ENCODE assay signal across 9 cellular contexts in genomic region chr5:139295692-139296091, GRCh38. TPM values are rescaled to one million over a fixed set of nuclear protein-coding genes. Genes with fewer than 3 reads are reported as not detected.
DNase-seq lines count a peak whose midpoint lies in the region; ATAC-seq, FAIRE-seq and TF ChIP-seq lines count a peak whose summit lies in the region.
"Had no signal": no experiment of that assay in that cellular context is flagged by ENCODE, and none has a peak within 500 bp of the region (broad histone marks: within the 10 kb centered on the region; RNA-seq: fewer than 3 reads in every experiment).

No MANE protein-coding gene starts in this region.

- H3K9ac ChIP-seq in HepG2 (ENCODE audit: insufficient read depth, low read depth, low read length): peak overlapping the region; percentile 99

- H3K36me3 ChIP-seq in HepG2 (replicated peaks in 1 of 2; ENCODE audit: control insufficient read depth in 1 of 2, insufficient read depth in 2 of 2, low read length in 2 of 2): peaks cover 0 to 1% of the 10 kb centered on the region in 2 experiments; a peak in 1 of 5 replicates
- no peaks in the 10 kb centered on the region for H3K36me3 ChIP-seq in upper lobe of left lung

- H3K79me2 ChIP-seq in HepG2 (ENCODE audit: insufficient read depth, low read length): peaks cover 76% of the 10 kb centered on the region

- peak overlapping the region; percentile 92 to 99 (median 97) for H3K4me3 ChIP-seq in HepG2 (replicated peaks in 1 of 3; ENCODE audit: insufficient read depth in 1 of 3, low read depth in 2 of 3, low read length in 3 of 3)
- peak overlapping the region in 3 of 4 donors; percentile 62 to 94 (median 82) for H3K4me3 ChIP-seq in upper lobe of left lung

- in situ Hi-C loops in HepG2 (cut with HindIII; ENCODE audit: extremely low pct_ligation_motif_present, low pct_unique_long_range_greater_than_20kb): no loop called here

- FAIRE-seq in HepG2 (lab: Jason Lieb, UNC): no peak

- H3K27me3 Mint-ChIP-seq in activated naive CD4-positive, alpha-beta T cell treated with anti-CD3 and anti-CD28 coated beads, Interleukin-2, amount 50 U/mL, for 24 hours: no peaks in the 10 kb centered on the region

- TF ChIP-seq RAD21 in HepG2 (CRISPR knock-in tag; IDR thresholded peaks at IDR 0.05): no peak

- peak overlapping the region; percentile 95 for H3K4me3 Mint-ChIP-seq in activated naive CD4-positive, alpha-beta T cell treated with anti-CD3 and anti-CD28 coated beads, Interleukin-2, amount 50 U/mL, for 24 hours

- no peak for TF ChIP-seq POLR2A in HepG2 (IDR thresholded peaks at IDR 0.05; ENCODE audit: insufficient read depth in 1 of 2, low read depth in 2 of 2, low read length in 2 of 2)
- no peak for TF ChIP-seq POLR2A in upper lobe of left lung (IDR thresholded peaks at IDR 0.05)

- H2AFZ ChIP-seq in HepG2 (ENCODE audit: low read length): no peak overlapping the region

- WGBS in HepG2 (ENCODE audit: low lambda C conversion rate): 13% methylated on average over 12 of the region's 12 CpGs
- WGBS in upper lobe of left lung, 2 donors: 41 to 50% methylated on average over 12 of the region's 12 CpGs

- intact Hi-C loops in HepG2 (cut with micrococcal nuclease; ENCODE audit: unreplicated experiment): loop anchor here (1.0 kb wide), 1 partner anchor 46 kb away; the partner anchor contains the start of gene PAIP2

- no peak for DNase-seq in activated naive CD4-positive, alpha-beta T cell treated with anti-CD3 and anti-CD28 coated beads, Interleukin-2, amount 50 U/mL, for 16 hours
- no peak for DNase-seq in HepG2 (ENCODE audit: low spot score)
- DNase-seq in upper lobe of left lung: no peak
- DNase-seq: stimulated activated CD4-positive, alpha-beta T cell treated with anti-CD3 and anti-CD28 coated beads, Interleukin-4, amount 100 ng/mL, for 1 hour had no signal

- H3K27ac Mint-ChIP-seq in activated naive CD4-positive, alpha-beta T cell treated with anti-CD3 and anti-CD28 coated beads, Interleukin-2, amount 50 U/mL, for 24 hours: peak overlapping the region; percentile 61

- no peaks in the 10 kb centered on the region for H3K9me3 ChIP-seq in HepG2 (ENCODE audit: low read length)
- no peaks in the 10 kb centered on the region for H3K9me3 ChIP-seq in upper lobe of left lung

- H4K20me1 ChIP-seq in HepG2 (ENCODE audit: insufficient read depth, low read length): peaks cover 64% of the 10 kb centered on the region

- no peak for TF ChIP-seq CTCF in HepG2 (CRISPR knock-in tag; IDR thresholded peaks at IDR 0.05)
- no peak for TF ChIP-seq CTCF in upper lobe of left lung (IDR thresholded peaks at IDR 0.05)

- H3K4me1 Mint-ChIP-seq in activated naive CD4-positive, alpha-beta T cell treated with anti-CD3 and anti-CD28 coated beads, Interleukin-2, amount 50 U/mL, for 24 hours: peaks cover 59% of the 10 kb centered on the region

- H3K9me3 Mint-ChIP-seq in activated naive CD4-positive, alpha-beta T cell treated with anti-CD3 and anti-CD28 coated beads, Interleukin-2, amount 50 U/mL, for 24 hours: no peaks in the 10 kb centered on the region

- CTCF ChIA-PET in HepG2 (lab: Yijun Ruan, JAX; ENCODE audit: low intra/inter-chr PET ratio, low total read pairs): no interaction called here

- POLR2A ChIA-PET in HepG2 (lab: Yijun Ruan, JAX): interaction anchor here (1.1 kb wide), 1 partner anchor 46 kb away, joined by 5 read pairs; the partner anchor contains the start of gene PAIP2

- peaks cover 52% of the 10 kb centered on the region for H3K4me1 ChIP-seq in HepG2 (ENCODE audit: insufficient read depth, low read length)
- peaks cover 53 to 65% (median 59%) of the 10 kb centered on the region in 4 donors for H3K4me1 ChIP-seq in upper lobe of left lung

- TF ChIP-seq EP300 in HepG2 (IDR thresholded peaks at IDR 0.05; ENCODE audit: low read depth in 2 of 2, low read length in 2 of 2): no peak
- TF ChIP-seq EP300 in HepG2 (CRISPR knock-in tag; IDR thresholded peaks at IDR 0.05; ENCODE audit: borderline replicate concordance): no peak
- no peak for TF ChIP-seq EP300 in upper lobe of left lung (IDR thresholded peaks at IDR 0.05)

- no peaks in the 10 kb centered on the region; a peak in 1 of 5 replicates for H3K27me3 ChIP-seq in HepG2 (ENCODE audit: control insufficient read depth in 1 of 2, insufficient read depth in 2 of 2, low read length in 2 of 2)
- H3K27me3 ChIP-seq in upper lobe of left lung: no peaks in the 10 kb centered on the region

- H3K27ac ChIP-seq in angular gyrus (ENCODE audit: low read depth, low read length): peak overlapping the region; percentile 99
- H3K27ac ChIP-seq in HepG2 (ENCODE audit: extremely low read length, insufficient read depth, low read length): peak overlapping the region; percentile 97
- peak overlapping the region in 3 of 4 donors; percentile 98 to 100 (median 100) for H3K27ac ChIP-seq in upper lobe of left lung

- H3K4me2 ChIP-seq in HepG2 (ENCODE audit: low read depth, low read length): peak overlapping the region; percentile 93

- ATAC-seq in HepG2 (no peak), upper lobe of left lung (ENCODE audit: low FRiP score in 2 of 2) (no peak), GM19463 (IDR thresholded peaks at IDR 0.05; ENCODE audit: unreplicated experiment) (no peak), GM18517 (IDR thresholded peaks at IDR 0.05; ENCODE audit: unreplicated experiment) (no peak), GM19324 (IDR thresholded peaks at IDR 0.05; ENCODE audit: low FRiP score, unreplicated experiment) (no peak)

- no TSS peak for BruUV-seq in HepG2 (replicated peaks; lab: Mats Ljungman, UMichigan)

- H3K36me3 Mint-ChIP-seq in activated naive CD4-positive, alpha-beta T cell treated with anti-CD3 and anti-CD28 coated beads, Interleukin-2, amount 50 U/mL, for 24 hours: peaks cover 16% of the 10 kb centered on the region

TF ChIP-seq in HepG2, 621 proteins besides CTCF, POLR2A, EP300 and RAD21 (continues in another document):
- TF ChIP-seq HDAC6 (IDR thresholded peaks at IDR 0.05; ENCODE audit: low read depth, low read length): no peak
- TF ChIP-seq ZSCAN30 (CRISPR knock-in tag; IDR thresholded peaks at IDR 0.05): no peak
- no peak for TF ChIP-seq NFKBIZ (CRISPR knock-in tag; IDR thresholded peaks at IDR 0.05)
- TF ChIP-seq TBL1XR1 (IDR thresholded peaks at IDR 0.05; ENCODE audit: borderline replicate concordance, low read length, partially characterized antibody): no peak
- TF ChIP-seq ZNF792 (CRISPR knock-in tag; IDR thresholded peaks at IDR 0.05): no peak

RNA-seq across cellular contexts. Expression of gene MATR3, which starts 2.2 kb away (rescaled TPM):
- total RNA-seq in HepG2 (2016; rRNA removed; fragmentation: Illumina TruSeq; extraction: Trizol) (341 and 484 TPM in 2 replicates), upper lobe of left lung (100 to 1,000 TPM; 125 to 264 (median 158) TPM)
- 17.2 and 21.9 TPM in 2 replicates for total RNA-seq in HepG2 (2016; cell fraction: cytosol; rRNA removed; fragmentation: Illumina TruSeq; extraction: Trizol; ENCODE audit: low read depth)
- 343 and 482 TPM in 2 replicates for total RNA-seq in HepG2 (2016; cell fraction: insoluble cytoplasmic fraction; rRNA removed; fragmentation: Illumina TruSeq; extraction: Trizol)
- 53.9 and 61.4 TPM in 2 replicates for total RNA-seq in HepG2 (2016; cell fraction: membrane; rRNA removed; fragmentation: Illumina TruSeq; extraction: Trizol)
- 279 and 286 TPM in 2 replicates for total RNA-seq in HepG2 (2016; cell fraction: nucleus; rRNA removed; fragmentation: Illumina TruSeq; extraction: Trizol)
- 84.6 and 94.2 TPM in 2 replicates for polyA plus RNA-seq in HepG2 (2011; rRNA removed)
- 43.6 and 60.1 TPM in 2 replicates for polyA plus RNA-seq in HepG2 (2011; cell fraction: cytosol; rRNA removed)
- 57.4 and 62.8 TPM in 2 replicates for polyA plus RNA-seq in HepG2 (2011; cell fraction: nucleus; rRNA removed)
- polyA plus RNA-seq in HepG2 (2012): 171 and 221 TPM in 2 replicates
- 12.4 and 12.5 TPM in 2 replicates for polyA plus RNA-seq in HepG2 (2016; cell fraction: cytosol; fragmentation: Illumina TruSeq; extraction: Trizol; ENCODE audit: low read depth)
- polyA plus RNA-seq in HepG2 (2016; cell fraction: insoluble cytoplasmic fraction; fragmentation: Illumina TruSeq; extraction: Trizol; ENCODE audit: low read depth): 426 and 447 TPM in 2 replicates
- polyA plus RNA-seq in HepG2 (2016; cell fraction: membrane; fragmentation: Illumina TruSeq; extraction: Trizol; ENCODE audit: low read depth): 40.1 and 45.7 TPM in 2 replicates
- 274 and 295 TPM in 2 replicates for polyA plus RNA-seq in HepG2 (2016; cell fraction: nucleus; fragmentation: Illumina TruSeq; extraction: Trizol; ENCODE audit: insufficient read depth, low read depth)
- polyA minus RNA-seq in HepG2 (2011; rRNA and poly(A)+ RNA removed; ENCODE audit: low replicate concordance): 165 and 278 TPM in 2 replicates
- polyA minus RNA-seq in HepG2 (2011; cell fraction: cytosol; rRNA and poly(A)+ RNA removed): 117 and 119 TPM in 2 replicates
- 253 and 268 TPM in 2 replicates for polyA minus RNA-seq in HepG2 (2011; cell fraction: nucleus; rRNA and poly(A)+ RNA removed)

RNA-seq across cellular contexts. Expression of gene PAIP2, which starts 46.0 kb away (rescaled TPM):
- 61.5 and 104 TPM in 2 replicates for total RNA-seq in HepG2 (2016; rRNA removed; fragmentation: Illumina TruSeq; extraction: Trizol)
- total RNA-seq in HepG2 (2016; cell fraction: cytosol; rRNA removed; fragmentation: Illumina TruSeq; extraction: Trizol; ENCODE audit: low read depth): 34.4 and 39.3 TPM in 2 replicates
- 58.9 and 104 TPM in 2 replicates for total RNA-seq in HepG2 (2016; cell fraction: insoluble cytoplasmic fraction; rRNA removed; fragmentation: Illumina TruSeq; extraction: Trizol)
- total RNA-seq in HepG2 (2016; cell fraction: membrane; rRNA removed; fragmentation: Illumina TruSeq; extraction: Trizol): 63.0 and 66.5 TPM in 2 replicates
- total RNA-seq in HepG2 (2016; cell fraction: nucleus; rRNA removed; fragmentation: Illumina TruSeq; extraction: Trizol): 30.8 and 33.3 TPM in 2 replicates
- polyA plus RNA-seq in HepG2 (2011; rRNA removed): 56.5 and 76.3 TPM in 2 replicates
- 46.1 and 53.8 TPM in 2 replicates for polyA plus RNA-seq in HepG2 (2011; cell fraction: cytosol; rRNA removed)
- 16.8 and 19.7 TPM in 2 replicates for polyA plus RNA-seq in HepG2 (2011; cell fraction: nucleus; rRNA removed)
- 110 and 124 TPM in 2 replicates for polyA plus RNA-seq in HepG2 (2012)
- 31.7 and 47.4 TPM in 2 replicates for polyA plus RNA-seq in HepG2 (2016; cell fraction: cytosol; fragmentation: Illumina TruSeq; extraction: Trizol; ENCODE audit: low read depth)
- polyA plus RNA-seq in HepG2 (2016; cell fraction: insoluble cytoplasmic fraction; fragmentation: Illumina TruSeq; extraction: Trizol; ENCODE audit: low read depth): 161 and 162 TPM in 2 replicates
- 54.0 and 67.8 TPM in 2 replicates for polyA plus RNA-seq in HepG2 (2016; cell fraction: membrane; fragmentation: Illumina TruSeq; extraction: Trizol; ENCODE audit: low read depth)
- polyA plus RNA-seq in HepG2 (2016; cell fraction: nucleus; fragmentation: Illumina TruSeq; extraction: Trizol; ENCODE audit: insufficient read depth, low read depth): 58.6 and 64.1 TPM in 2 replicates
- polyA minus RNA-seq in HepG2 (2011; rRNA and poly(A)+ RNA removed; ENCODE audit: low replicate concordance): 22.9 and 27.8 TPM in 2 replicates
- polyA minus RNA-seq in HepG2 (2011; cell fraction: cytosol; rRNA and poly(A)+ RNA removed): 62.0 TPM in 2 replicates
- 41.5 and 41.8 TPM in 2 replicates for polyA minus RNA-seq in HepG2 (2011; cell fraction: nucleus; rRNA and poly(A)+ RNA removed)
- total RNA-seq in upper lobe of left lung: 100 to 1,000 TPM in 1 of 6 donors, 10 to 100 TPM in 5; 36.7 to 103 (median 67.8) TPM
